20 cellular contexts compared by ENCODE assay signal in the genomic region with DNA sequence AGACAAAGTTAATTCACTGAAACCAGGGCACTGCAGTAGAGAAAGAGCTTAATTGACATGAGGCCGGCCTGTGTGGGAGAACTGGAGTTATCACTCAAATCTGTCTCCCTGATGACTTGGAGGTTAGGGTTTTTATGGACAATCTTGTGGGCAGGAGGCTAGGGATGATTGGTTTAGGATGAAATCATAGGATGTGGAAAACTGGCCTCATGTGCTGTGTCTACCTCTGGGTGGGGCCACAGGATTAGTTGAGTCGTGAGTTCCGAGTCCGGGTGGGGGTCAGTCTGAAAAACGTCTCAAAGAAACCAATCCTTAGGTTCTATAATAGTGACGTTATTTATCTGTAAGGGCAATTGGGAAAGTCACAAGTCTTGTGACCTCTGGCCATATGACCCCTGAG.
"Had no signal": no experiment of that assay in that cellular context is flagged by ENCODE, and none has a peak within 500 bp of the region (broad histone marks: within the 10 kb centered on the region; RNA-seq: fewer than 3 reads in every experiment).

No MANE protein-coding gene starts in this region.

- H3K4me3 ChIP-seq: esophagus squamous epithelium, hepatocyte, right atrium auricular region, sigmoid colon, skin epidermis, testis, transverse colon had no signal

- ATAC-seq: effector memory CD8-positive, alpha-beta T cell; left lobe of liver; naive thymus-derived CD4-positive, alpha-beta T cell; stimulated activated naive B cell treated with anti-CD40 and anti-IgM and Interleukin-4, amounts not matched to agents 10 μg/mL and 1 μg/mL and 100 μg/mL, for 72 hours; stimulated activated naive CD8-positive, alpha-beta T cell treated with anti-CD3 and anti-CD28 coated beads, Interleukin-15, amount 100 ng/mL, for 72 hours had no signal

- H3K4me1 ChIP-seq: esophagus squamous epithelium, right atrium auricular region, sigmoid colon, testis, transverse colon had no signal

- H3K36me3 ChIP-seq: esophagus squamous epithelium, neutrophil, right atrium auricular region, sigmoid colon, transverse colon had no signal

- H3K9me3 ChIP-seq: esophagus squamous epithelium, neutrophil, sigmoid colon, testis, transverse colon had no signal

- H3K27ac ChIP-seq: esophagus squamous epithelium, hepatocyte, neutrophil, right atrium auricular region, sigmoid colon, skin epidermis, testis, transverse colon had no signal

- DNase-seq: effector memory CD8-positive, alpha-beta T cell; esophagus squamous epithelium; foreskin fibroblast; mammary epithelial cell; naive thymus-derived CD4-positive, alpha-beta T cell; nephron progenitor cell; posterior cingulate gyrus; sigmoid colon; stimulated activated CD4-positive, alpha-beta T cell treated with anti-CD3 and anti-CD28 coated beads, Interleukin-2, amount 100 ng/mL, for 24 hours; stimulated activated CD4-positive, alpha-beta T cell treated with anti-CD3 and anti-CD28 coated beads, Interleukin-4, amount 100 ng/mL, for 4 hours; stimulated activated naive B cell treated with anti-CD40 and anti-IgM and Interleukin-4, amounts not matched to agents 10 μg/mL and 1 μg/mL and 100 μg/mL, for 72 hours; stimulated activated naive CD8-positive, alpha-beta T cell treated with anti-CD3 and anti-CD28 coated beads, Interleukin-15, amount 100 ng/mL, for 72 hours; testis; transverse colon had no signal

- FAIRE-seq: colon had no signal
